ENCODE assay signal across 8 cellular contexts in the genomic region with DNA sequence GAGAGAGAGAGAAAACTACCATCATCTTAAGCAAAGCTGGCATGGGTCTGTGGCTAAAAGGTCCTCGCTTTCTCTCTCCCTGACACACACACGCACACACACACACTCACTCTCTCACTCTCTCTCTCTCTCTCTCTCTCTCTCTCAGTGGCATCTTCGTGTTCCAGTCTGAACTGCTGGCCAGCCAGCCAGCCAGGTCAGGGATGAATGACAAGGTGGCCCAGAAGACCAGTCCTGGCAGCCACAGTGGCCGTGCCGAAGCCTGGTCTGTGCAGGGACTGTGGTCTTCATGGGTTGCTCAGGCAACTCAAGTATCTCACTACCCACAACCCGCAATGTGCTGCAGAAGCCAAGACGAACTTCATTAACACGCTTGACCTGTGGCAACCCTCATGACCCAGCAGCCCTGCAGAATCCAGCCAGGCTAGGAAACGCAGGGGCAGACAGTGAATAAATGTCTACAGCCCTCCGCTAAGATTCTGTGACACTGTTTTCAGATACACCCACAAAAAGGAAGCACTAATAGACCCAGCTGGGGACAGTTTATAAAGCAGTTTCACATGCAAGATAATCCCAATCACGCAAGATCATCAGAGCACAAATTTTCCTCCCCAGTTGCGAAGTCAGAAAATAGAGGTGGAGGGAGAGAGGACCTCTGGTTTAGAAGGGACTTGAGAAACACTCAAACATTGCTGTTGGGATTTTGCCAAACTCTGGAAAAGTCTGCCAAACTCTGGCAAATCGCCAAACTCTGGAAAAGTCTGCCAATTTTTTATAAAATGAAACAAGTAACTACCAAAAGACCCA.
A peak's percentile ranks its signal among the peaks of the same experiment; 100 is the strongest.
DNase-seq lines count a peak whose midpoint lies in the region; ATAC-seq and TF ChIP-seq lines count a peak whose summit lies in the region.

No MANE protein-coding gene starts in this region.

- H3K27ac ChIP-seq in mucosa of rectum (ENCODE audit: low read depth in 2 of 2, low read length in 2 of 2) (peak overlapping the region; percentile 53 to 56), MM.1S (ENCODE audit: low read length) (no peak overlapping the region)

- H3K9ac ChIP-seq in mucosa of rectum (ENCODE audit: low read depth in 1 of 2, low read length in 2 of 2) = no peak overlapping the region
- no peak overlapping the region for H3K9ac ChIP-seq in MM.1S (ENCODE audit: low read length)

- TF ChIP-seq CTCF in AG10803 (conservative IDR thresholded peaks at IDR 0.05; ENCODE audit: low read length) (no peak), MM.1S (IDR thresholded peaks at IDR 0.05; ENCODE audit: low read length) (no peak)

- H3K27me3 ChIP-seq in mucosa of rectum (ENCODE audit: control insufficient read depth in 2 of 2, insufficient read depth in 2 of 2, low read length in 2 of 2) = no peaks in the 10 kb centered on the region
- H3K27me3 ChIP-seq in MM.1S (replicated peaks; ENCODE audit: insufficient read depth, low read length) = no peaks in the 10 kb centered on the region

- H2AFZ ChIP-seq in MM.1S (ENCODE audit: low read length) = no peak overlapping the region

- ATAC-seq in HG03196 (IDR thresholded peaks at IDR 0.05; ENCODE audit: unreplicated experiment) = no peak
- no peak for ATAC-seq in GM21526 (IDR thresholded peaks at IDR 0.05; ENCODE audit: low FRiP score, unreplicated experiment)

- peak; percentile 91 for DNase-seq in AG10803 (ENCODE audit: low read depth)
- DNase-seq in HK-2 (ENCODE audit: unreplicated experiment) = peak; percentile 70
- DNase-seq in amniotic epithelial cell (ENCODE audit: low read depth) = peak; percentile 25
- DNase-seq in activated CD4-positive, alpha-beta T cell treated with anti-CD3 and anti-CD28 coated beads, Interleukin-2, amount 50 U/mL, for 4 hours = no peak
- DNase-seq in MM.1S = no peak

- H3K4me1 ChIP-seq in mucosa of rectum (ENCODE audit: control insufficient read depth in 2 of 2, insufficient read depth in 2 of 2, low read length in 2 of 2) = peaks cover 0 to 5% of the 10 kb centered on the region in 2 donors
- H3K4me1 ChIP-seq in MM.1S (ENCODE audit: low read length) = peaks cover 17% of the 10 kb centered on the region

- H3K9me3 ChIP-seq in mucosa of rectum (ENCODE audit: control insufficient read depth in 2 of 2, low read length in 2 of 2) = no peaks in the 10 kb centered on the region
- H3K9me3 ChIP-seq in MM.1S (replicated peaks; ENCODE audit: insufficient read depth, low read length) = no peaks in the 10 kb centered on the region

- no peak overlapping the region for H3K4me2 ChIP-seq in MM.1S (ENCODE audit: low read depth, low read length)

- H3K36me3 ChIP-seq in mucosa of rectum (ENCODE audit: control insufficient read depth in 2 of 2, insufficient read depth in 2 of 2, low read length in 2 of 2) (no peaks in the 10 kb centered on the region), MM.1S (replicated peaks; ENCODE audit: insufficient read depth, low read length) (no peaks in the 10 kb centered on the region)

- H4K20me1 ChIP-seq in MM.1S (ENCODE audit: insufficient read depth, low read length) = no peaks in the 10 kb centered on the region

- H3K9me2 ChIP-seq in MM.1S (replicated peaks; ENCODE audit: insufficient read depth, low read length) = no peaks in the 10 kb centered on the region

- H3K4me3 ChIP-seq in AG10803 (ENCODE audit: low read length) (no peak overlapping the region; the same call in 1 of the 2 replicates), mucosa of rectum (ENCODE audit: low read length in 2 of 2) (no peak overlapping the region), MM.1S (ENCODE audit: low read length) (no peak overlapping the region)

- peaks cover 18% of the 10 kb centered on the region for H3F3A ChIP-seq in MM.1S (ENCODE audit: insufficient read depth, low read length)

- no peaks in the 10 kb centered on the region for H3K79me2 ChIP-seq in MM.1S (ENCODE audit: low read length)

Comparison
In these comparisons a context has a peak if more than half of its experiments do, and no peak if none do; other contexts are left out.
1. DNase-seq: peak in AG10803 (single experiment), HK-2 (single experiment) and amniotic epithelial cell (single experiment); none in activated CD4-positive, alpha-beta T cell treated with anti-CD3 and anti-CD28 coated beads, Interleukin-2, amount 50 U/mL, for 4 hours (0 of 2) and MM.1S (single experiment).